In the genomic region with DNA sequence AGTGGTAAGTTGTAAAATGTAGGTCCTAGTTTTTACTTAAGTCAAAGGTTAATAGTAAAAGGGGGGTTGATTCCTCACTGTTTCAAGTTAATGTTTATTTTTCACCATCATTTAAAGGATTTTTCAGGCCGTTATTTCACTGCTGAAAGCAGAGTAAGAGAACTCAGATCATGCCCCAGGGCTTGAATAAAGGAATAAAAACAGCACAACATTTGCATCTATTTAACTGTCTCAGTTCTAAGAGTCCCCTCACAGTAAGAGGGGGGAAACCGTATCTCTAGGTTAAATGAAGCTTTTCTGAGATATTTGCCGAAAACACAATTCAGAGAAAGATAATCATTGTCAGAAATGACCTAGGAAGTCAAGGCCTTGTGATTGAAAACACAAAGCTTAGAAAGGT, we compare ENCODE assay signal across 19 cellular contexts.
DNase-seq lines count a peak whose midpoint lies in the region; TF ChIP-seq lines count a peak whose summit lies in the region.
"Had no signal": no experiment of that assay in that cellular context is flagged by ENCODE, and none has a peak within 500 bp of the region (broad histone marks: within the 10 kb centered on the region; RNA-seq: fewer than 3 reads in every experiment).

No MANE protein-coding gene starts in this region.

- H3K9me3 Mint-ChIP-seq in nephron progenitor cell (peaks cover 11% of the 10 kb centered on the region), type B pancreatic cell (peaks cover 6% of the 10 kb centered on the region)

- peaks cover 2% of the 10 kb centered on the region for H3K27me3 Mint-ChIP-seq in nephron progenitor cell (ENCODE audit: low read depth, poor library complexity)
- H3K27me3 Mint-ChIP-seq in type B pancreatic cell = no peaks in the 10 kb centered on the region

- H3K27me3 ChIP-seq in ectodermal cell (ENCODE audit: control insufficient read depth, insufficient read depth, low read length, poor library complexity, severe bottlenecking) = no peaks in the 10 kb centered on the region

- H3K9me3 ChIP-seq in ectodermal cell (ENCODE audit: control insufficient read depth, low read length) = no peaks in the 10 kb centered on the region

- H3K36me3 ChIP-seq in ectodermal cell (ENCODE audit: control insufficient read depth, insufficient read depth, low read length) = no peaks in the 10 kb centered on the region

- H3K4me3 ChIP-seq in ectodermal cell (ENCODE audit: insufficient read depth, low read depth, low read length) = no peak overlapping the region
- H3K4me3 ChIP-seq: GM23248, PC-9 had no signal

- peaks cover 24% of the 10 kb centered on the region for H3K4me1 ChIP-seq in ectodermal cell (ENCODE audit: control insufficient read depth, insufficient read depth, low read length)

- H3K4me3 Mint-ChIP-seq in nephron progenitor cell (no peak overlapping the region), type B pancreatic cell (peak overlapping the region; percentile 24)

- H3K27ac ChIP-seq in ectodermal cell (ENCODE audit: insufficient read depth, low read depth, low read length, poor library complexity, severe bottlenecking) = peak overlapping the region; percentile 65
- H3K27ac ChIP-seq: C4-2B, GM23248, PC-9 had no signal

- TF ChIP-seq CTCF in nephron progenitor cell (IDR thresholded peaks at IDR 0.05) (no peak), type B pancreatic cell (conservative IDR thresholded peaks at IDR 0.05) (no peak), GM10266 (IDR thresholded peaks at IDR 0.05; ENCODE audit: control insufficient read depth, insufficient read depth, low read depth, missing control alignments) (no peak)

- in situ Hi-C loops in G401 (cut with HindIII; ENCODE audit: low sequenced_read_pairs) = no loop called here

- H3K36me3 Mint-ChIP-seq in nephron progenitor cell (ENCODE audit: low read depth) (peaks cover 3% of the 10 kb centered on the region), type B pancreatic cell (no peaks in the 10 kb centered on the region)

- DNase-seq in NCI-H526 treated with DMSO at 0.1 percent for 48 hours (lab: John Stamatoyannopoulos, UW) (peak; percentile 95), nephron progenitor cell (no peak), type B pancreatic cell (ENCODE audit: extremely low spot score, unreplicated experiment) (no peak), cortex of kidney (lab: John Stamatoyannopoulos, UW) (no peak), GM10266 (ENCODE audit: extremely low spot score) (no peak), G401 (ENCODE audit: low spot score) (no peak)
- DNase-seq: ACHN, AML-193, DMS79 treated with DMSO at 0.1 percent for 48 hours, GM23248, KBM-7, MV-4-11, NCI-H1694 treated with DMSO at 0.1 percent for 48 hours, NCI-H2107, NCI-H2227 treated with DMSO at 0.1 percent for 48 hours, NCI-H524, PC-9 had no signal

- 25 to 30% methylated on average over 3 of the region's 3 CpGs for WGBS in ectodermal cell, 2 experiments

- H3K27ac Mint-ChIP-seq in nephron progenitor cell (peak overlapping the region; percentile 93), type B pancreatic cell (peak overlapping the region; percentile 22)

- peaks cover 49% of the 10 kb centered on the region for H3K4me1 Mint-ChIP-seq in nephron progenitor cell
- H3K4me1 Mint-ChIP-seq in type B pancreatic cell (ENCODE audit: unreplicated experiment) = peaks cover 47% of the 10 kb centered on the region
